Comparison of ENCODE assay signal across 12 cellular contexts in the genomic region with DNA sequence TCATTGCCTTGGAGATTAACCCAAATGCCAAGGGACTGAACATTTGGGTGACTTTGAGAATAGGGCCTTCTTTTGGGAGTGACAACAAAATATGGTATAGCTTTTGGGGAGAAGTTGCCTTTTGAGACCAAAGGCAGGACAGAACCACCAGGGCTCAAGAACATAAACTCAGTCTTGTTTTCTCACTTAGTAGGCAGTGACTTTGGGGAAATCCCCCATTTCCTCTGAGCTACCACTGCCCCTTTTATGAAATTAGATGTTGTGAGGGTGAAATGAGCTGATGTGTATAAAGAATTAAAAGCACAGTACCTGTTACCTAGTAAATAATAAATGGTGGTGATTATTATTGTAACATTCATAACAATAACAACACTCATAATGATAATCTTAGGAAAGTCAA. TPM values are rescaled to one million over a fixed set of nuclear protein-coding genes. Genes with fewer than 3 reads are reported as not detected.
DNase-seq lines count a peak whose midpoint lies in the region; ATAC-seq, FAIRE-seq and TF ChIP-seq lines count a peak whose summit lies in the region.
"Had no signal": no experiment of that assay in that cellular context is flagged by ENCODE, and none has a peak within 500 bp of the region (broad histone marks: within the 10 kb centered on the region; RNA-seq: fewer than 3 reads in every experiment).

No MANE protein-coding gene starts in this region.

- no peaks in the 10 kb centered on the region for H3K9me3 ChIP-seq in heart left ventricle

- no peak for TF ChIP-seq CTCF in heart left ventricle (IDR thresholded peaks at IDR 0.05)

- intact Hi-C loops in heart left ventricle (cut with DNase I) = no loop called here

- H3K4me3 Mint-ChIP-seq in activated T-cell treated with anti-CD3 and anti-CD28 coated beads, Interleukin-2, amount 50 U/mL, for 24 hours = no peak overlapping the region
- H3K4me3 Mint-ChIP-seq in stimulated activated naive B cell treated with anti-CD40 and anti-IgM and Interleukin-4, amounts not matched to agents 10 μg/mL and 1 μg/mL and 100 μg/mL, for 72 hours = no peak overlapping the region

- FAIRE-seq in frontal cortex (lab: Jason Lieb, UNC) = no peak

- TF ChIP-seq POLR2A in heart left ventricle (IDR thresholded peaks at IDR 0.05) = no peak

- H3K27me3 Mint-ChIP-seq in activated T-cell treated with anti-CD3 and anti-CD28 coated beads, Interleukin-2, amount 50 U/mL, for 24 hours = no peaks in the 10 kb centered on the region
- no peaks in the 10 kb centered on the region for H3K27me3 Mint-ChIP-seq in stimulated activated naive B cell treated with anti-CD40 and anti-IgM and Interleukin-4, amounts not matched to agents 10 μg/mL and 1 μg/mL and 100 μg/mL, for 72 hours

- H3K27me3 ChIP-seq in heart left ventricle = no peaks in the 10 kb centered on the region

- H3K27ac ChIP-seq in heart left ventricle = no peak overlapping the region

- H3K36me3 ChIP-seq in heart left ventricle = peaks cover 0 to 5% (median 0%) of the 10 kb centered on the region in 9 donors

- peaks cover 56% of the 10 kb centered on the region for H3K4me1 Mint-ChIP-seq in activated T-cell treated with anti-CD3 and anti-CD28 coated beads, Interleukin-2, amount 50 U/mL, for 24 hours (ENCODE audit: low read depth)
- peaks cover 31 to 48% of the 10 kb centered on the region in 2 donors for H3K4me1 Mint-ChIP-seq in stimulated activated naive B cell treated with anti-CD40 and anti-IgM and Interleukin-4, amounts not matched to agents 10 μg/mL and 1 μg/mL and 100 μg/mL, for 72 hours

- ATAC-seq in HG02571 (IDR thresholded peaks at IDR 0.05; ENCODE audit: unreplicated experiment) = peak; percentile 43
- ATAC-seq in HG03439 (IDR thresholded peaks at IDR 0.05; ENCODE audit: unreplicated experiment) = peak; percentile 39
- ATAC-seq in stimulated activated naive B cell treated with anti-CD40 and anti-IgM and Interleukin-4, amounts not matched to agents 10 μg/mL and 1 μg/mL and 100 μg/mL, for 72 hours (replicated peaks) = peak; percentile 73 to 77
- ATAC-seq in heart left ventricle = no peak

- H3K27ac Mint-ChIP-seq in activated T-cell treated with anti-CD3 and anti-CD28 coated beads, Interleukin-2, amount 50 U/mL, for 24 hours = peak overlapping the region; percentile 27
- no peak overlapping the region for H3K27ac Mint-ChIP-seq in stimulated activated naive B cell treated with anti-CD40 and anti-IgM and Interleukin-4, amounts not matched to agents 10 μg/mL and 1 μg/mL and 100 μg/mL, for 72 hours

- peaks cover 2 to 58% (median 21%) of the 10 kb centered on the region in 12 donors for H3K4me1 ChIP-seq in heart left ventricle

- DNase-seq in activated T-cell treated with anti-CD3 and anti-CD28 coated beads, Interleukin-2, amount 50 U/mL, for 24 hours = no peak
- DNase-seq in activated T-cell treated with anti-CD3 and anti-CD28 coated beads, Interleukin-2, amount 50 U/mL, for 1 hour = no peak
- DNase-seq in stimulated activated naive B cell treated with anti-CD40 and anti-IgM and Interleukin-4, amounts not matched to agents 10 μg/mL and 1 μg/mL and 100 μg/mL, for 72 hours = no peak
- DNase-seq in stimulated activated CD4-positive, alpha-beta T cell treated with anti-CD3 and anti-CD28 coated beads, Interleukin-2, amount 100 ng/mL, for 24 hours = no peak
- DNase-seq in heart left ventricle (no peak), frontal cortex (ENCODE audit: low spot score in 2 of 2) (no peak)
- DNase-seq: DMS79; effector memory CD4-positive, alpha-beta T cell; NCI-H2171 treated with DMSO at 0.1 percent for 48 hours; stimulated activated CD4-positive, alpha-beta T cell treated with anti-CD3 and anti-CD28 coated beads, Interleukin-2, amount 100 ng/mL, for 48 hours had no signal

- peaks cover 23% of the 10 kb centered on the region for H3K36me3 Mint-ChIP-seq in activated T-cell treated with anti-CD3 and anti-CD28 coated beads, Interleukin-2, amount 50 U/mL, for 24 hours (ENCODE audit: low read depth)
- peaks cover 10 to 16% of the 10 kb centered on the region in 2 donors for H3K36me3 Mint-ChIP-seq in stimulated activated naive B cell treated with anti-CD40 and anti-IgM and Interleukin-4, amounts not matched to agents 10 μg/mL and 1 μg/mL and 100 μg/mL, for 72 hours

- no peaks in the 10 kb centered on the region for H3K9me3 Mint-ChIP-seq in activated T-cell treated with anti-CD3 and anti-CD28 coated beads, Interleukin-2, amount 50 U/mL, for 24 hours
- no peaks in the 10 kb centered on the region for H3K9me3 Mint-ChIP-seq in stimulated activated naive B cell treated with anti-CD40 and anti-IgM and Interleukin-4, amounts not matched to agents 10 μg/mL and 1 μg/mL and 100 μg/mL, for 72 hours

- no peak overlapping the region for H3K4me3 ChIP-seq in heart left ventricle

RNA-seq across cellular contexts. Expression of a gene that starts 36.5 kb away (rescaled TPM):
- total RNA-seq in heart left ventricle (10 to 100 TPM; 12.9 to 24.8 (median 14.4) TPM), frontal cortex (163 TPM)
- polyA plus RNA-seq in heart left ventricle = 1 to 10 TPM; 3.5 to 7.3 TPM

Comparison
In these comparisons a context has a peak if more than half of its experiments do, and no peak if none do; other contexts are left out.
1. ATAC-seq: peak in HG02571 (single experiment), HG03439 (single experiment) and stimulated activated naive B cell treated with anti-CD40 and anti-IgM and Interleukin-4, amounts not matched to agents 10 μg/mL and 1 μg/mL and 100 μg/mL, for 72 hours (2 of 2); none in heart left ventricle (0 of 4).